Comparison of ENCODE assay signal across 8 cellular contexts in genomic region chr4:142405021-142405991, GRCh38.
DNase-seq lines count a peak whose midpoint lies in the region; ATAC-seq and TF ChIP-seq lines count a peak whose summit lies in the region.

No MANE protein-coding gene starts in this region.

- H3K9me3 ChIP-seq in MG63, result no peaks in the 10 kb centered on the region

- H3K27ac Mint-ChIP-seq in mesothelial cell of epicardium, result peak overlapping the region; percentile 97
- no peak overlapping the region for H3K27ac Mint-ChIP-seq in stimulated activated naive B cell treated with anti-CD40 and anti-IgM and Interleukin-4, amounts not matched to agents 10 μg/mL and 1 μg/mL and 100 μg/mL, for 72 hours

- no peaks in the 10 kb centered on the region for H3K9me3 Mint-ChIP-seq in mesothelial cell of epicardium
- H3K9me3 Mint-ChIP-seq in stimulated activated naive B cell treated with anti-CD40 and anti-IgM and Interleukin-4, amounts not matched to agents 10 μg/mL and 1 μg/mL and 100 μg/mL, for 72 hours, result no peaks in the 10 kb centered on the region

- no peaks in the 10 kb centered on the region for H3K36me3 Mint-ChIP-seq in mesothelial cell of epicardium
- no peaks in the 10 kb centered on the region for H3K36me3 Mint-ChIP-seq in stimulated activated naive B cell treated with anti-CD40 and anti-IgM and Interleukin-4, amounts not matched to agents 10 μg/mL and 1 μg/mL and 100 μg/mL, for 72 hours

- DNase-seq in DMS53 treated with DMSO at 0.1 percent for 48 hours (lab: John Stamatoyannopoulos, UW; ENCODE audit: unreplicated experiment), result peak; percentile 65
- DNase-seq in MG63, result peak; percentile 40
- DNase-seq in activated CD4-positive, alpha-beta T cell treated with anti-CD3 and anti-CD28 coated beads, Interleukin-2, amount 50 U/mL, for 24 hours (ENCODE audit: low read depth in 1 of 2, low spot score in 1 of 2), result peak; percentile 38 to 65
- peak; percentile 39 for DNase-seq in effector CD4-positive, alpha-beta T cell
- peak in 1 of 2 experiments; percentile 45 for DNase-seq in mesothelial cell of epicardium (ENCODE audit: low spot score in 2 of 2, unreplicated experiment in 2 of 2)
- DNase-seq in stimulated activated naive B cell treated with anti-CD40 and anti-IgM and Interleukin-4, amounts not matched to agents 10 μg/mL and 1 μg/mL and 100 μg/mL, for 72 hours, result no peak

- no peaks in the 10 kb centered on the region for H3K27me3 ChIP-seq in MG63

- H3K27me3 Mint-ChIP-seq in mesothelial cell of epicardium (ENCODE audit: low read depth), result no peaks in the 10 kb centered on the region
- H3K27me3 Mint-ChIP-seq in stimulated activated naive B cell treated with anti-CD40 and anti-IgM and Interleukin-4, amounts not matched to agents 10 μg/mL and 1 μg/mL and 100 μg/mL, for 72 hours, result peaks cover 11 to 13% of the 10 kb centered on the region in 2 donors

- peaks cover 58% of the 10 kb centered on the region for H3K4me1 Mint-ChIP-seq in mesothelial cell of epicardium
- peaks cover 7 to 25% of the 10 kb centered on the region in 2 donors for H3K4me1 Mint-ChIP-seq in stimulated activated naive B cell treated with anti-CD40 and anti-IgM and Interleukin-4, amounts not matched to agents 10 μg/mL and 1 μg/mL and 100 μg/mL, for 72 hours

- ATAC-seq in GM21825 (IDR thresholded peaks at IDR 0.05; ENCODE audit: unreplicated experiment) (peak; percentile 77), HG02840 (IDR thresholded peaks at IDR 0.05; ENCODE audit: low FRiP score, unreplicated experiment) (no peak)
- ATAC-seq in stimulated activated naive B cell treated with anti-CD40 and anti-IgM and Interleukin-4, amounts not matched to agents 10 μg/mL and 1 μg/mL and 100 μg/mL, for 72 hours (replicated peaks), result peak; percentile 66 to 75

- H3K4me3 Mint-ChIP-seq in mesothelial cell of epicardium, result peak overlapping the region; percentile 81
- H3K4me3 Mint-ChIP-seq in stimulated activated naive B cell treated with anti-CD40 and anti-IgM and Interleukin-4, amounts not matched to agents 10 μg/mL and 1 μg/mL and 100 μg/mL, for 72 hours, result peak overlapping the region; percentile 82 to 84

- no peaks in the 10 kb centered on the region for H3K36me3 ChIP-seq in MG63

- no peak for TF ChIP-seq CTCF in mesothelial cell of epicardium (IDR thresholded peaks at IDR 0.05; ENCODE audit: unreplicated experiment)

- peak overlapping the region; percentile 50 for H3K4me3 ChIP-seq in MG63
